8 cellular contexts compared by ENCODE assay signal in genomic region chr6:35737413-35738211, GRCh38. TPM values are rescaled to one million over a fixed set of nuclear protein-coding genes. Genes with fewer than 3 reads are reported as not detected.
DNase-seq lines count a peak whose midpoint lies in the region; ATAC-seq, FAIRE-seq and TF ChIP-seq lines count a peak whose summit lies in the region.

No MANE protein-coding gene starts in this region.

- H3K79me2 ChIP-seq in astrocyte (ENCODE audit: insufficient read depth, low read length) (no peaks in the 10 kb centered on the region), hepatocyte (no peaks in the 10 kb centered on the region)

- H3K4me3 Mint-ChIP-seq in astrocyte (ENCODE audit: unreplicated experiment): no peak overlapping the region
- no peak overlapping the region for H3K4me3 Mint-ChIP-seq in stimulated activated naive B cell treated with anti-CD40 and anti-IgM and Interleukin-4, amounts not matched to agents 10 μg/mL and 1 μg/mL and 100 μg/mL, for 72 hours

- no peak overlapping the region for H3K9ac ChIP-seq in astrocyte (ENCODE audit: low read length)

- no peaks in the 10 kb centered on the region for H4K20me1 ChIP-seq in astrocyte (ENCODE audit: insufficient read depth, low read length)
- no peaks in the 10 kb centered on the region for H4K20me1 ChIP-seq in hepatocyte (ENCODE audit: insufficient read depth, poor library complexity, severe bottlenecking)

- FAIRE-seq in astrocyte (lab: Jason Lieb, UNC): peak; percentile 34

- DNase-seq in ELR (ENCODE audit: low read depth): peak; percentile 86
- peak; percentile 27 for DNase-seq in KG1 (lab: John Stamatoyannopoulos, UW)
- peak; percentile 56 to 87 for DNase-seq in NOMO-1 (lab: John Stamatoyannopoulos, UW; ENCODE audit: unreplicated experiment in 2 of 2)
- peak; percentile 63 for DNase-seq in astrocyte (ENCODE audit: low read depth)
- peak; percentile 86 for DNase-seq in hepatocyte (ENCODE audit: low spot score)
- DNase-seq in stimulated activated naive B cell treated with anti-CD40 and anti-IgM and Interleukin-4, amounts not matched to agents 10 μg/mL and 1 μg/mL and 100 μg/mL, for 72 hours: no peak

- WGBS in hepatocyte (ENCODE audit: low lambda C conversion rate, missing lambda C conversion rate): 77% methylated on average over 16 of the region's 16 CpGs

- H3K36me3 Mint-ChIP-seq in astrocyte (ENCODE audit: low read depth, unreplicated experiment): no peaks in the 10 kb centered on the region
- no peaks in the 10 kb centered on the region for H3K36me3 Mint-ChIP-seq in stimulated activated naive B cell treated with anti-CD40 and anti-IgM and Interleukin-4, amounts not matched to agents 10 μg/mL and 1 μg/mL and 100 μg/mL, for 72 hours

- H3K4me3 ChIP-seq in astrocyte (ENCODE audit: insufficient read depth, low read depth, low read length) (no peak overlapping the region), hepatocyte (no peak overlapping the region)

- TF ChIP-seq CTCF in astrocyte (IDR thresholded peaks at IDR 0.05; ENCODE audit: insufficient read depth, low read depth, low read length) (peak; percentile 89), hepatocyte (IDR thresholded peaks at IDR 0.05; ENCODE audit: poor library complexity) (peak; percentile 77)

- H3K4me1 Mint-ChIP-seq in astrocyte (ENCODE audit: low read depth, unreplicated experiment): peaks cover 10% of the 10 kb centered on the region
- H3K4me1 Mint-ChIP-seq in stimulated activated naive B cell treated with anti-CD40 and anti-IgM and Interleukin-4, amounts not matched to agents 10 μg/mL and 1 μg/mL and 100 μg/mL, for 72 hours: peaks cover 14 to 25% of the 10 kb centered on the region in 2 donors

- peak; percentile 80 to 81 for ATAC-seq in stimulated activated naive B cell treated with anti-CD40 and anti-IgM and Interleukin-4, amounts not matched to agents 10 μg/mL and 1 μg/mL and 100 μg/mL, for 72 hours (replicated peaks)
- no peak for ATAC-seq in HG02970 (IDR thresholded peaks at IDR 0.05; ENCODE audit: low FRiP score, unreplicated experiment)
- ATAC-seq in HG03442 (IDR thresholded peaks at IDR 0.05; ENCODE audit: unreplicated experiment): no peak

- H3K27ac ChIP-seq in astrocyte (ENCODE audit: low read depth, low read length) (no peak overlapping the region), hepatocyte (no peak overlapping the region)

- no peak overlapping the region for H3K4me2 ChIP-seq in astrocyte (ENCODE audit: low read length)
- no peak overlapping the region for H3K4me2 ChIP-seq in hepatocyte

- H3K27me3 Mint-ChIP-seq in astrocyte (ENCODE audit: low read depth, unreplicated experiment): peaks cover 14% of the 10 kb centered on the region
- peaks cover 0 to under 1% of the 10 kb centered on the region in 2 donors for H3K27me3 Mint-ChIP-seq in stimulated activated naive B cell treated with anti-CD40 and anti-IgM and Interleukin-4, amounts not matched to agents 10 μg/mL and 1 μg/mL and 100 μg/mL, for 72 hours

- H3K4me1 ChIP-seq in astrocyte (ENCODE audit: insufficient read depth, low read length) (peaks cover 2% of the 10 kb centered on the region), hepatocyte (ENCODE audit: insufficient read depth) (peaks cover 18% of the 10 kb centered on the region)

- H3K27ac Mint-ChIP-seq in astrocyte (ENCODE audit: unreplicated experiment): no peak overlapping the region
- H3K27ac Mint-ChIP-seq in stimulated activated naive B cell treated with anti-CD40 and anti-IgM and Interleukin-4, amounts not matched to agents 10 μg/mL and 1 μg/mL and 100 μg/mL, for 72 hours: no peak overlapping the region

- H2AFZ ChIP-seq in astrocyte (ENCODE audit: low read depth, low read length) (no peak overlapping the region), hepatocyte (no peak overlapping the region)

- H3K36me3 ChIP-seq in astrocyte (ENCODE audit: insufficient read depth, low read length) (no peaks in the 10 kb centered on the region), hepatocyte (replicated peaks; ENCODE audit: insufficient read depth, low read depth) (no peaks in the 10 kb centered on the region)

- H3K9me3 Mint-ChIP-seq in astrocyte (ENCODE audit: unreplicated experiment): no peaks in the 10 kb centered on the region
- H3K9me3 Mint-ChIP-seq in stimulated activated naive B cell treated with anti-CD40 and anti-IgM and Interleukin-4, amounts not matched to agents 10 μg/mL and 1 μg/mL and 100 μg/mL, for 72 hours: no peaks in the 10 kb centered on the region

- no peaks in the 10 kb centered on the region for H3K9me2 ChIP-seq in hepatocyte (replicated peaks; ENCODE audit: insufficient read depth)

- H3K9me3 ChIP-seq in astrocyte (ENCODE audit: insufficient read depth, low read depth, low read length) (no peaks in the 10 kb centered on the region), hepatocyte (ENCODE audit: low read depth) (no peaks in the 10 kb centered on the region)

- H3K27me3 ChIP-seq in astrocyte (ENCODE audit: insufficient read depth, low read length): no peaks in the 10 kb centered on the region
- no peaks in the 10 kb centered on the region for H3K27me3 ChIP-seq in hepatocyte

RNA-seq across cellular contexts. Expression of gene ARMC12, which starts 0.8 kb away (rescaled TPM):
- total RNA-seq in astrocyte (0.25 TPM in 1 of 2 replicates, not detected in the other), hepatocyte (0.83 and 1.4 TPM in 2 replicates)
- polyA plus RNA-seq in hepatocyte: 2.5 and 3.2 TPM in 2 replicates

RNA-seq across cellular contexts. Expression of gene CLPSL2, which starts 38.8 kb away (rescaled TPM):
- not detected in 2 replicates for total RNA-seq in astrocyte
- total RNA-seq in hepatocyte: not detected in 2 replicates
- not detected in 2 replicates for polyA plus RNA-seq in hepatocyte

RNA-seq across cellular contexts. Expression of gene CLPSL1, which starts 43.2 kb away (rescaled TPM):
- total RNA-seq in astrocyte (not detected in 2 replicates), hepatocyte (not detected in 2 replicates)
- not detected in 2 replicates for polyA plus RNA-seq in hepatocyte

RNA-seq across cellular contexts. Expression of gene FKBP5, which starts 48.9 kb away (rescaled TPM):
- total RNA-seq in astrocyte (4.2 and 4.6 TPM in 2 replicates), hepatocyte (73.6 and 78.8 TPM in 2 replicates)
- 233 and 254 TPM in 2 replicates for polyA plus RNA-seq in hepatocyte

RNA-seq across cellular contexts. Expression of gene CLPS, which starts 59.5 kb away (rescaled TPM):
- total RNA-seq in astrocyte (not detected in 2 replicates), hepatocyte (not detected in 2 replicates)
- polyA plus RNA-seq in hepatocyte: 0.88 and 1.2 TPM in 2 replicates

Comparison
In these comparisons a context has a peak if more than half of its experiments do, and no peak if none do; other contexts are left out.
1. ATAC-seq: peak in stimulated activated naive B cell treated with anti-CD40 and anti-IgM and Interleukin-4, amounts not matched to agents 10 μg/mL and 1 μg/mL and 100 μg/mL, for 72 hours (2 of 2); none in HG02970 (single experiment) and HG03442 (single experiment).